Comparison of ENCODE assay signal across 12 cellular contexts in the genomic region with DNA sequence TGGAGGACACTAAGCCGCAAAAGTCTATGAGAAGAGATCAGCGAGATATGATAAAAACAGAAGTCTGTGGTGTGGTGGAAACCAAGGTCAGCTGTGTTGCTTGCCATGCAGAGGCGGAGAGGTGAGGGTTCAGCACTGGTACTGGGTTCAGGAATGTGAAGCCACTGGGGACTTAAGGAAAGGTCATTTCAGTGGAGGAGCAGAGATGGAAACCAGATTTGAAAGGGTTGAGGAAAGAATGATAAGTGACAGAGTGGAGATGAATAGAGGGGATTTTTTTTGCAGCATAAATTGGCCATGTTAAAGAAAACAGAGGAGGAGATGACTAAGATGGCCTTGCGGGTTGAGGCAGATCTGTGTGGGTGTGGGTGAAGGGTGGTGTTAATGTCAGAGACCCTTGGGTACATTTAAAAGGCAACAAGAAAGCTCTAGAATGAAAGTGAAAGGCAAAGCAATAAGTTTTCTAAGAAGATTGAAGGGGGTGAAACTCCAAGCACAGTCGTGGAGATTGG.
DNase-seq lines count a peak whose midpoint lies in the region; ATAC-seq and TF ChIP-seq lines count a peak whose summit lies in the region.
"Had no signal": no experiment of that assay in that cellular context is flagged by ENCODE, and none has a peak within 500 bp of the region (broad histone marks: within the 10 kb centered on the region; RNA-seq: fewer than 3 reads in every experiment).

No MANE protein-coding gene starts in this region.

- CTCF ChIA-PET in A673 (lab: Charles Lee): no interaction called here

- H3K9me3 Mint-ChIP-seq in natural killer cell: no peaks in the 10 kb centered on the region
- H3K9me3 Mint-ChIP-seq: brain had no signal

- DNase-seq in natural killer cell (no peak), sciatic nerve (ENCODE audit: low spot score) (no peak), amygdala (lab: John Stamatoyannopoulos, UW) (no peak), A673 (ENCODE audit: low spot score) (no peak)
- DNase-seq in effector CD8-positive, alpha-beta T cell (lab: John Stamatoyannopoulos, UW): no peak
- DNase-seq: foreskin fibroblast, GDM1, T1000 had no signal

- peak overlapping the region in 1 of 2 donors; percentile 27 for H3K27ac Mint-ChIP-seq in natural killer cell
- H3K27ac Mint-ChIP-seq: brain had no signal

- no peaks in the 10 kb centered on the region for H3K4me1 ChIP-seq in A673 (ENCODE audit: insufficient read depth, low read length, poor library complexity, severe bottlenecking)

- H3K4me3 Mint-ChIP-seq in natural killer cell: no peak overlapping the region
- H3K4me3 Mint-ChIP-seq: brain had no signal

- H3K9me3 ChIP-seq in A673 (ENCODE audit: low read depth, low read length, poor library complexity, severe bottlenecking): no peaks in the 10 kb centered on the region

- POLR2A ChIA-PET in A673 (lab: Charles Lee; ENCODE audit: low non-redundant PET): no interaction called here

- ATAC-seq in GM18517 (IDR thresholded peaks at IDR 0.05; ENCODE audit: unreplicated experiment): peak; percentile 82
- ATAC-seq in GM21390 (IDR thresholded peaks at IDR 0.05; ENCODE audit: unreplicated experiment): peak; percentile 77
- peak; percentile 75 for ATAC-seq in HG03342 (IDR thresholded peaks at IDR 0.05; ENCODE audit: unreplicated experiment)
- ATAC-seq in natural killer cell: peak; percentile 58 to 71 (median 63)
- no peak for ATAC-seq in sciatic nerve

- intact Hi-C loops in natural killer cell (cut with micrococcal nuclease) (no loop called here), sciatic nerve (cut with DNase I) (no loop called here), A673 (cut with micrococcal nuclease; ENCODE audit: unreplicated experiment) (no loop called here)

- no peaks in the 10 kb centered on the region for H3K36me3 ChIP-seq in A673 (ENCODE audit: insufficient read depth, low read length, poor library complexity, severe bottlenecking)

- no peak for TF ChIP-seq CTCF in natural killer cell (IDR thresholded peaks at IDR 0.05)
- TF ChIP-seq CTCF in A673 (conservative IDR thresholded peaks at IDR 0.05; ENCODE audit: low read depth, low read length): no peak

- H3K27me3 Mint-ChIP-seq in natural killer cell (ENCODE audit: low read depth in 2 of 2): no peaks in the 10 kb centered on the region

- no peak overlapping the region for H3K4me3 ChIP-seq in A673 (ENCODE audit: low read depth, low read length, poor library complexity, severe bottlenecking)

- no peaks in the 10 kb centered on the region for H3K4me1 Mint-ChIP-seq in natural killer cell

- H3K27ac ChIP-seq in A673 (ENCODE audit: low read depth, low read length, poor library complexity, severe bottlenecking): no peak overlapping the region

- peaks cover 11% of the 10 kb centered on the region for H3K27me3 ChIP-seq in A673 (replicated peaks; ENCODE audit: insufficient read depth, low read depth, low read length, poor library complexity)

- H3K36me3 Mint-ChIP-seq in natural killer cell: no peaks in the 10 kb centered on the region
- H3K36me3 Mint-ChIP-seq: brain had no signal

- BruUV-seq in A673 (replicated peaks; lab: Mats Ljungman, UMichigan): no TSS peak
